In the genomic region with DNA sequence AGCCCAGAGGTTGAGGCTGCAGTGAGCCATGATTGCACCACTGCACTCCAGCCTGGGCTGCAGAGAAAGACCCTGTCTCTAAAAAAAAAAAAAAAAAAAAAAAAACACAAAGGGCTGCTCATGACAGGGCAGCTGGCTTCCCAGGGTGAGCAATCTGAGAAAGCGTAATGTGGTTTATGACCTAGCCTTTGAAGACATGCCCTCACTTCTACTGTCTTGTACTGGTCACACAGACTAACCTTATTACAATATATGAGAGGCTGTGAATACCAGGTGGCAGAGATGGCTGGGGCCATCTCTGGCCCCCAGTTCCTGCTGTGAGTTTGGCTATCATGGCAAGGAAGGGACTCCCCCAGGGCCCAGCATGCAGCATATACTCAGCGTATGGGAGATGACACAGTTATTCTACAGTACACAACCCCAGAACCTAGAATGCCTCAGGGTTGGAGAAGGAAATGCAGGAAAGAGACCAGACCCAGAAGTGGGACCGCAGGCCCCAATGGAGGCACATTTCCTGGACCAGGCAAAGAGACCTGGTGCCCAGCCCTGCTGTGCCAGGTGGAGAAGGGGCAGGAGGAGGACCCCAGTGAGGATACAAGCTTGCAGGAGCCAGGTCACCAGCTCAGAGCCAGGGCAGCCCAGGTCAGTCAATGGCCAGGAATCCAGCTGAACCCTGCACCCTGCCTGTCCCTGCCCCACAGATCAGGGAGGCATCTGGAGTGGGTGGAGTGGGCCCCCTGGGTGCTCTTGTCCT, we compare ENCODE assay signal across 21 cellular contexts. TPM values are rescaled to one million over a fixed set of nuclear protein-coding genes. Genes with fewer than 3 reads are reported as not detected.
DNase-seq lines count a peak whose midpoint lies in the region; ATAC-seq and TF ChIP-seq lines count a peak whose summit lies in the region.
"Had no signal": no experiment of that assay in that cellular context is flagged by ENCODE, and none has a peak within 500 bp of the region (broad histone marks: within the 10 kb centered on the region; RNA-seq: fewer than 3 reads in every experiment).

No MANE protein-coding gene starts in this region.

- TF ChIP-seq CTCF in uterus (IDR thresholded peaks at IDR 0.05), result no peak

- TF ChIP-seq POLR2A in uterus (IDR thresholded peaks at IDR 0.05) (no peak), erythroblast (IDR thresholded peaks at IDR 0.05; ENCODE audit: low read length) (no peak)

- peaks cover 7% of the 10 kb centered on the region for H3K9me3 ChIP-seq in BLaER1
- H3K9me3 ChIP-seq in uterus, result no peaks in the 10 kb centered on the region
- H3K9me3 ChIP-seq: Caco-2 had no signal

- peak overlapping the region; percentile 43 for H3K4me3 ChIP-seq in BLaER1
- no peak overlapping the region for H3K4me3 ChIP-seq in uterus

- ATAC-seq in GM21723 (IDR thresholded peaks at IDR 0.05; ENCODE audit: unreplicated experiment) (peak; percentile 30), HG03354 (IDR thresholded peaks at IDR 0.05; ENCODE audit: poor library complexity, severe bottlenecking, unreplicated experiment) (peak; percentile 36)
- ATAC-seq: activated naive CD8-positive, alpha-beta T cell treated with anti-CD3 and anti-CD28 coated beads, Interleukin-2, amount 50 U/mL, for 24 hours; effector memory CD8-positive, alpha-beta T cell had no signal

- H3K27ac ChIP-seq in BLaER1 (peak overlapping the region; percentile 90), uterus (no peak overlapping the region)
- H3K27ac ChIP-seq: 22Rv1, KMS-11 had no signal

- H3K36me3 ChIP-seq in BLaER1 (no peaks in the 10 kb centered on the region), uterus (no peaks in the 10 kb centered on the region)

- H3K4me2 ChIP-seq in BLaER1, result peak overlapping the region; percentile 95
- H3K4me2 ChIP-seq: KMS-11 had no signal

- H3K9ac ChIP-seq in BLaER1, result peak overlapping the region; percentile 2; the same call in 1 of the 2 replicates
- H3K9ac ChIP-seq: KMS-11 had no signal

- H3K4me1 ChIP-seq in BLaER1 (peaks cover 89% of the 10 kb centered on the region), uterus (no peaks in the 10 kb centered on the region)
- H3K4me1 ChIP-seq: Caco-2 had no signal

- intact Hi-C loops in uterus (cut with DNase I; ENCODE audit: low total_unique reads), result no loop called here

- no peaks in the 10 kb centered on the region for H4K20me1 ChIP-seq in BLaER1

- H3K27me3 ChIP-seq in BLaER1 (no peaks in the 10 kb centered on the region), uterus (no peaks in the 10 kb centered on the region)

- peak; percentile 47 for DNase-seq in SW480 (ENCODE audit: low spot score)
- no peak for DNase-seq in HUDEP-2 (lab: John Stamatoyannopoulos, UW; ENCODE audit: unreplicated experiment in 76 of 76)
- no peak for DNase-seq in uterus
- no peak for DNase-seq in central memory CD4-positive, alpha-beta T cell
- no peak for DNase-seq in erythroblast (lab: John Stamatoyannopoulos, UW)
- DNase-seq: activated CD4-positive, alpha-beta T cell treated with anti-CD3 and anti-CD28 coated beads, Interleukin-2, amount 10 ng/mL, durations not matched to agents 7 days and 5 days; activated naive CD8-positive, alpha-beta T cell treated with anti-CD3 and anti-CD28 coated beads, Interleukin-2, amount 50 U/mL, for 24 hours; Caco-2; effector memory CD8-positive, alpha-beta T cell; kidney glomerular epithelial cell; NCI-H1048; NCI-H2029; occipital lobe; Right ventricle myocardium superior; stimulated activated CD4-positive, alpha-beta T cell treated with anti-CD3 and anti-CD28 coated beads, Interleukin-12 subunit alpha, Interleukin-12 subunit beta, amount 100 ng/mL, for 4 hours; SW 1271 had no signal

RNA-seq across cellular contexts. Expression of a gene that starts 26.3 kb away (rescaled TPM):
- total RNA-seq in uterus, result 1 to 10 TPM; 4.1 to 5.5 (median 4.8) TPM
- total RNA-seq: activated CD4-positive, alpha-beta T cell treated with anti-CD3 and anti-CD28 coated beads, Interleukin-2, amount 10 ng/mL, durations not matched to agents 7 days and 5 days; Caco-2 had no signal
